ENCODE assay signal across 1 cellular context in genomic region chr7:24795407-24795767, GRCh38.
TF ChIP-seq lines count a peak whose summit lies in the region.

No MANE protein-coding gene starts in this region.

TF ChIP-seq in K562, 482 proteins besides CTCF, POLR2A, EP300 and RAD21 (continued from another document):
- TF ChIP-seq TFAP4 (CRISPR knock-in tag; IDR thresholded peaks at IDR 0.05; ENCODE audit: borderline replicate concordance) (0 out of 2 replicates have a peak, but pooled peaks have one; percentile 24), ID3 (CRISPR knock-in tag; IDR thresholded peaks at IDR 0.05) (no peak), ID3 (tag; IDR thresholded peaks at IDR 0.05) (no peak), CBFA2T3 (IDR thresholded peaks at IDR 0.05) (peak; percentile 86), ZBTB9 (CRISPR knock-in tag; IDR thresholded peaks at IDR 0.05) (0 out of 2 replicates have a peak, but pooled peaks have one; percentile 27), PURB (CRISPR knock-in tag; IDR thresholded peaks at IDR 0.05; ENCODE audit: low read depth) (no peak), HMBOX1 (IDR thresholded peaks at IDR 0.05) (peak; percentile 80), RCOR1 (IDR thresholded peaks at IDR 0.05; ENCODE audit: borderline replicate concordance in 1 of 2, low read depth in 2 of 2, low read length in 2 of 2) (peak in 1 of 2 experiments; percentile 84; a peak in 2 of 4 replicates), NR2C1 (IDR thresholded peaks at IDR 0.05) (peak; percentile 66; the same call in 1 of the 2 replicates), NR2C1 (tag; IDR thresholded peaks at IDR 0.05) (peak; percentile 71)
TF ChIP-seq in K562: peak in this region for 48.
